14 cellular contexts compared by ENCODE assay signal in genomic region chr11:79174045-79175008, GRCh38.
DNase-seq lines count a peak whose midpoint lies in the region; ATAC-seq and TF ChIP-seq lines count a peak whose summit lies in the region.
"Had no signal": no experiment of that assay in that cellular context is flagged by ENCODE, and none has a peak within 500 bp of the region (broad histone marks: within the 10 kb centered on the region; RNA-seq: fewer than 3 reads in every experiment).

No MANE protein-coding gene starts in this region.

- H4K20me1 ChIP-seq in BLaER1 (no peaks in the 10 kb centered on the region), OCI-LY3 (ENCODE audit: insufficient read depth, low read length) (peaks cover 13% of the 10 kb centered on the region), PC-9 (ENCODE audit: insufficient read depth) (no peaks in the 10 kb centered on the region)

- no peaks in the 10 kb centered on the region for H3K9me3 ChIP-seq in BLaER1
- no peaks in the 10 kb centered on the region for H3K9me3 ChIP-seq in OCI-LY3 (ENCODE audit: insufficient read depth, low read length)
- H3K9me3 ChIP-seq in PC-9 (ENCODE audit: insufficient read depth, low read depth), result no peaks in the 10 kb centered on the region
- no peaks in the 10 kb centered on the region for H3K9me3 ChIP-seq in colonic mucosa
- H3K9me3 ChIP-seq: mucosa of descending colon, uterus had no signal

- H3K4me3 Mint-ChIP-seq in osteocyte (ENCODE audit: unreplicated experiment), result no peak overlapping the region
- H3K4me3 Mint-ChIP-seq: activated CD8-positive, alpha-beta T cell treated with anti-CD3 and anti-CD28 coated beads, Interleukin-2, amount 10 ng/mL, durations not matched to agents 7 days and 5 days; effector memory CD8-positive, alpha-beta T cell had no signal

- H3K4me1 ChIP-seq in BLaER1 (peaks cover 79% of the 10 kb centered on the region), OCI-LY3 (ENCODE audit: low read length) (peaks cover 17% of the 10 kb centered on the region), PC-9 (replicated peaks; ENCODE audit: insufficient read depth) (no peaks in the 10 kb centered on the region), colonic mucosa (no peaks in the 10 kb centered on the region)
- H3K4me1 ChIP-seq: uterus had no signal

- H3K27ac Mint-ChIP-seq in osteocyte (ENCODE audit: unreplicated experiment), result peak overlapping the region; percentile 83
- H3K27ac Mint-ChIP-seq: activated CD8-positive, alpha-beta T cell treated with anti-CD3 and anti-CD28 coated beads, Interleukin-2, amount 10 ng/mL, durations not matched to agents 7 days and 5 days; activated naive CD4-positive, alpha-beta T cell treated with anti-CD3 and anti-CD28 coated beads, Interleukin-2, amount 50 U/mL, for 72 hours; effector memory CD8-positive, alpha-beta T cell had no signal

- POLR2A ChIA-PET in PC-9 (lab: Charles Lee; ENCODE audit: unreplicated experiment), result no interaction called here

- H3K9ac ChIP-seq in BLaER1 (peak overlapping the region; percentile 46; the same call in 1 of the 2 replicates), OCI-LY3 (ENCODE audit: low read length) (no peak overlapping the region), colonic mucosa (ENCODE audit: low read depth in 2 of 2, low read length in 2 of 2) (no peak overlapping the region)

- no peak overlapping the region for H2AFZ ChIP-seq in OCI-LY3 (ENCODE audit: low read depth, low read length)
- H2AFZ ChIP-seq in PC-9, result no peak overlapping the region

- DNase-seq in osteocyte (ENCODE audit: extremely low spot score, unreplicated experiment), result no peak
- no peak for DNase-seq in PC-9
- DNase-seq in colonic mucosa, result no peak
- DNase-seq in NK-92 treated with Interleukin-12 subunit alpha and Interleukin-12 subunit beta, amount 100 ng/mL, for 24 hours (lab: John Stamatoyannopoulos, UW), result no peak
- DNase-seq: activated CD8-positive, alpha-beta T cell treated with anti-CD3 and anti-CD28 coated beads, Interleukin-2, amount 10 ng/mL, durations not matched to agents 7 days and 5 days; effector memory CD8-positive, alpha-beta T cell; mucosa of descending colon; NCI-H187 had no signal

- H3K4me1 Mint-ChIP-seq in osteocyte (ENCODE audit: unreplicated experiment), result peaks cover 21% of the 10 kb centered on the region

- no peak overlapping the region for H3K4me3 ChIP-seq in BLaER1
- H3K4me3 ChIP-seq in OCI-LY3 (ENCODE audit: low read length), result no peak overlapping the region
- no peak overlapping the region for H3K4me3 ChIP-seq in PC-9
- no peak overlapping the region for H3K4me3 ChIP-seq in colonic mucosa
- H3K4me3 ChIP-seq: mucosa of descending colon, uterus had no signal

- no TSS peak for BruUV-seq in PC-9 (replicated peaks; lab: Mats Ljungman, UMichigan)

- H3K27me3 ChIP-seq in BLaER1 (no peaks in the 10 kb centered on the region), OCI-LY3 (ENCODE audit: low read depth, low read length) (no peaks in the 10 kb centered on the region), PC-9 (ENCODE audit: insufficient read depth, low read depth) (peaks cover 13% of the 10 kb centered on the region), colonic mucosa (no peaks in the 10 kb centered on the region)
- H3K27me3 ChIP-seq: uterus had no signal

- peaks cover 16% of the 10 kb centered on the region for H3K27me3 Mint-ChIP-seq in osteocyte (ENCODE audit: unreplicated experiment)
- H3K27me3 Mint-ChIP-seq: effector memory CD8-positive, alpha-beta T cell had no signal

- no peaks in the 10 kb centered on the region for H3K79me2 ChIP-seq in OCI-LY3 (ENCODE audit: low read length)
- no peaks in the 10 kb centered on the region for H3K79me2 ChIP-seq in PC-9 (ENCODE audit: low read depth)

- intact Hi-C loops in PC-9 (cut with micrococcal nuclease; ENCODE audit: unreplicated experiment), result no loop called here
- intact Hi-C loops in colonic mucosa (cut with DNase I), result no loop called here

- H3K36me3 Mint-ChIP-seq in osteocyte (ENCODE audit: unreplicated experiment), result no peaks in the 10 kb centered on the region
- H3K36me3 Mint-ChIP-seq: activated naive CD4-positive, alpha-beta T cell treated with anti-CD3 and anti-CD28 coated beads, Interleukin-2, amount 50 U/mL, for 72 hours had no signal

- H3K36me3 ChIP-seq in BLaER1 (no peaks in the 10 kb centered on the region), OCI-LY3 (replicated peaks; ENCODE audit: low read depth, low read length) (no peaks in the 10 kb centered on the region), PC-9 (ENCODE audit: low read depth) (no peaks in the 10 kb centered on the region), colonic mucosa (no peaks in the 10 kb centered on the region)
- H3K36me3 ChIP-seq: uterus had no signal

- H3K9me3 Mint-ChIP-seq in osteocyte (ENCODE audit: unreplicated experiment), result no peaks in the 10 kb centered on the region

- no peaks in the 10 kb centered on the region for H3K9me2 ChIP-seq in PC-9 (ENCODE audit: insufficient read depth)

- H3K27ac ChIP-seq in BLaER1, result peak overlapping the region; percentile 62
- no peak overlapping the region for H3K27ac ChIP-seq in OCI-LY3 (ENCODE audit: low read length)
- H3K27ac ChIP-seq in PC-9, result no peak overlapping the region
- no peak overlapping the region for H3K27ac ChIP-seq in colonic mucosa
- H3K27ac ChIP-seq: uterus had no signal

- no peaks in the 10 kb centered on the region for H3F3A ChIP-seq in PC-9 (ENCODE audit: insufficient read depth, low read depth)

- ATAC-seq in esophagus mucosa (peak; percentile 71), HG03520 (IDR thresholded peaks at IDR 0.05; ENCODE audit: unreplicated experiment) (no peak)
- ATAC-seq: activated CD8-positive, alpha-beta T cell treated with anti-CD3 and anti-CD28 coated beads, Interleukin-2, amount 10 ng/mL, durations not matched to agents 7 days and 5 days; activated naive CD4-positive, alpha-beta T cell treated with anti-CD3 and anti-CD28 coated beads, Interleukin-2, amount 50 U/mL, for 72 hours; effector memory CD8-positive, alpha-beta T cell; mucosa of descending colon had no signal

- CTCF ChIA-PET in PC-9 (lab: Charles Lee), result no interaction called here

- TF ChIP-seq CTCF in OCI-LY3 (IDR thresholded peaks at IDR 0.05; ENCODE audit: low read depth, low read length) (no peak), osteocyte (IDR thresholded peaks at IDR 0.05) (no peak), PC-9 (conservative IDR thresholded peaks at IDR 0.05) (no peak), colonic mucosa (IDR thresholded peaks at IDR 0.05) (no peak)

- H3K4me2 ChIP-seq in BLaER1 (peak overlapping the region; percentile 80), OCI-LY3 (ENCODE audit: low read length) (peak overlapping the region; percentile 23), PC-9 (no peak overlapping the region)
